ENCODE assay signal across 15 cellular contexts in genomic region chr17:67438669-67439068, GRCh38.
DNase-seq lines count a peak whose midpoint lies in the region; ATAC-seq and TF ChIP-seq lines count a peak whose summit lies in the region.
"Had no signal": no experiment of that assay in that cellular context is flagged by ENCODE, and none has a peak within 500 bp of the region (broad histone marks: within the 10 kb centered on the region; RNA-seq: fewer than 3 reads in every experiment).

No MANE protein-coding gene starts in this region.

- H2BK5ac ChIP-seq in H9 (ENCODE audit: insufficient read length, low read length), result no peak overlapping the region

- TF ChIP-seq CTCF in H9 (conservative IDR thresholded peaks at IDR 0.05) (no peak), neural progenitor cell (IDR thresholded peaks at IDR 0.05) (no peak)

- H3K23me2 ChIP-seq in H9 (ENCODE audit: insufficient read length, low read depth, low read length, poor library complexity, severe bottlenecking), result no peaks in the 10 kb centered on the region

- no peak overlapping the region for H3K27ac ChIP-seq in H9 (ENCODE audit: insufficient read length, low read depth, low read length)
- no peak overlapping the region for H3K27ac ChIP-seq in neural progenitor cell
- H3K27ac ChIP-seq: PC-9, thoracic aorta had no signal

- no peak overlapping the region for H4K91ac ChIP-seq in H9 (ENCODE audit: insufficient read length, low read depth, low read length)

- H3K9me3 ChIP-seq in H9 (ENCODE audit: control insufficient read depth, low read depth, low read length), result no peaks in the 10 kb centered on the region
- no peaks in the 10 kb centered on the region for H3K9me3 ChIP-seq in neural progenitor cell (ENCODE audit: low read depth)
- H3K9me3 ChIP-seq: thoracic aorta had no signal

- no CpG with 5 or more reads among the region's 3 CpGs for WGBS in H9 (ENCODE audit: extremely low coverage, insufficient read length, low lambda C conversion rate)

- peak overlapping the region; percentile 82 for H3K27ac Mint-ChIP-seq in activated naive CD4-positive, alpha-beta T cell treated with anti-CD3 and anti-CD28 coated beads for 36 hours
- H3K27ac Mint-ChIP-seq in H9 (peak overlapping the region; percentile 5 to 97 (median 11); a peak in 3 of 7 replicates), neural progenitor cell (peak overlapping the region; percentile 48)
- H3K27ac Mint-ChIP-seq in activated T-helper 1 cell treated with anti-CD3 and anti-CD28 coated beads, Interleukin-12 subunit alpha, Interleukin-12 subunit beta, Interleukin-2, Interleukin-4 antibody, amounts not matched to agents 30 ng/mL and 10 ng/mL and 1 ng/mL, durations not matched to agents 14 hours and 24 hours and 36 hours, result peak overlapping the region; percentile 6

- H3K36me3 Mint-ChIP-seq in activated naive CD4-positive, alpha-beta T cell treated with anti-CD3 and anti-CD28 coated beads for 36 hours (ENCODE audit: low read depth), result no peaks in the 10 kb centered on the region
- H3K36me3 Mint-ChIP-seq in H9 (ENCODE audit: insufficient read depth in 1 of 3, low read depth in 3 of 3) (no peaks in the 10 kb centered on the region; a peak in 2 of 7 replicates), neural progenitor cell (no peaks in the 10 kb centered on the region)
- H3K36me3 Mint-ChIP-seq in activated T-helper 1 cell treated with anti-CD3 and anti-CD28 coated beads, Interleukin-12 subunit alpha, Interleukin-12 subunit beta, Interleukin-2, Interleukin-4 antibody, amounts not matched to agents 30 ng/mL and 10 ng/mL and 1 ng/mL, durations not matched to agents 14 hours and 24 hours and 36 hours (ENCODE audit: low read depth), result peaks cover 3% of the 10 kb centered on the region

- no peak overlapping the region for H2BK15ac ChIP-seq in H9 (ENCODE audit: low read depth, low read length)

- peaks cover 78% of the 10 kb centered on the region for H3K4me1 Mint-ChIP-seq in activated naive CD4-positive, alpha-beta T cell treated with anti-CD3 and anti-CD28 coated beads for 36 hours (ENCODE audit: low read depth)
- H3K4me1 Mint-ChIP-seq in H9, result peaks cover 46 to 47% of the 10 kb centered on the region in 2 experiments
- peaks cover 70% of the 10 kb centered on the region for H3K4me1 Mint-ChIP-seq in activated T-helper 1 cell treated with anti-CD3 and anti-CD28 coated beads, Interleukin-12 subunit alpha, Interleukin-12 subunit beta, Interleukin-2, Interleukin-4 antibody, amounts not matched to agents 30 ng/mL and 10 ng/mL and 1 ng/mL, durations not matched to agents 14 hours and 24 hours and 36 hours (ENCODE audit: low read depth)
- H3K4me1 Mint-ChIP-seq in neural progenitor cell, result peaks cover 43% of the 10 kb centered on the region

- H2BK120ac ChIP-seq in H9 (ENCODE audit: low read depth, low read length, poor library complexity, severe bottlenecking), result no peak overlapping the region

- H3K4me3 Mint-ChIP-seq in activated naive CD4-positive, alpha-beta T cell treated with anti-CD3 and anti-CD28 coated beads for 36 hours, result no peak overlapping the region
- H3K4me3 Mint-ChIP-seq in H9, result 0 out of 5 replicates have a peak overlapping the region, but pooled peaks of 1 of the 2 experiments have one; percentile 13
- H3K4me3 Mint-ChIP-seq in activated T-helper 1 cell treated with anti-CD3 and anti-CD28 coated beads, Interleukin-12 subunit alpha, Interleukin-12 subunit beta, Interleukin-2, Interleukin-4 antibody, amounts not matched to agents 30 ng/mL and 10 ng/mL and 1 ng/mL, durations not matched to agents 14 hours and 24 hours and 36 hours, result no peak overlapping the region
- H3K4me3 Mint-ChIP-seq in neural progenitor cell, result no peak overlapping the region

- no peak overlapping the region for H3K4ac ChIP-seq in H9 (ENCODE audit: low read depth, low read length)

- no peak overlapping the region for H3K56ac ChIP-seq in H9 (ENCODE audit: insufficient read length, low read depth, low read length)

- peak; percentile 5 for DNase-seq in activated naive CD4-positive, alpha-beta T cell treated with anti-CD3 and anti-CD28 coated beads for 36 hours
- DNase-seq in activated naive CD4-positive, alpha-beta T cell treated with Interleukin-2 at 50 U/mL for 16 hours, result no peak
- DNase-seq in H9 (no peak), neural progenitor cell (ENCODE audit: low spot score) (peak; percentile 28), NCI-H1436 (lab: John Stamatoyannopoulos, UW) (no peak)
- DNase-seq in activated T-helper 1 cell treated with anti-CD3 and anti-CD28 coated beads, Interleukin-12 subunit alpha, Interleukin-12 subunit beta, Interleukin-2, Interleukin-4 antibody, amounts not matched to agents 30 ng/mL and 10 ng/mL and 1 ng/mL, durations not matched to agents 14 hours and 24 hours and 36 hours (ENCODE audit: low spot score), result no peak
- DNase-seq: anterior cingulate cortex, DMS153, foreskin fibroblast, hypothalamus, NCI-H526 treated with DMSO at 0.1 percent for 48 hours, PC-9 had no signal

- ATAC-seq in HG03521 (IDR thresholded peaks at IDR 0.05; ENCODE audit: unreplicated experiment) (no peak), HG03039 (IDR thresholded peaks at IDR 0.05; ENCODE audit: unreplicated experiment) (no peak)

- H3K18ac ChIP-seq in H9 (ENCODE audit: insufficient read length, low read depth, low read length), result no peak overlapping the region

- H3T11ph ChIP-seq in H9 (ENCODE audit: low read length), result no peak overlapping the region

- no peak overlapping the region for H4K5ac ChIP-seq in H9 (ENCODE audit: insufficient read length, low read depth, low read length)

- H3K4me2 ChIP-seq in H9 (ENCODE audit: insufficient read depth, insufficient read length, low read length) (no peak overlapping the region), neural progenitor cell (peak overlapping the region; percentile 21)
- H3K4me2 ChIP-seq: PC-9 had no signal

- H4K8ac ChIP-seq in H9 (replicated peaks; ENCODE audit: insufficient read length, low read depth, low read length), result no peak overlapping the region

- no peak overlapping the region for H2AK5ac ChIP-seq in H9 (ENCODE audit: insufficient read length, low read length)

- H3K79me2 ChIP-seq in H9 (ENCODE audit: insufficient read depth, low read length) (peaks cover 5% of the 10 kb centered on the region; the same call in 1 of the 2 replicates), neural progenitor cell (ENCODE audit: low read depth) (no peaks in the 10 kb centered on the region)

- no peak overlapping the region for H2BK12ac ChIP-seq in H9 (ENCODE audit: insufficient read length, low read depth, low read length)

- H3K9me3 Mint-ChIP-seq in activated naive CD4-positive, alpha-beta T cell treated with anti-CD3 and anti-CD28 coated beads for 36 hours, result no peaks in the 10 kb centered on the region
- no peaks in the 10 kb centered on the region for H3K9me3 Mint-ChIP-seq in H9
- no peaks in the 10 kb centered on the region for H3K9me3 Mint-ChIP-seq in activated T-helper 1 cell treated with anti-CD3 and anti-CD28 coated beads, Interleukin-12 subunit alpha, Interleukin-12 subunit beta, Interleukin-2, Interleukin-4 antibody, amounts not matched to agents 30 ng/mL and 10 ng/mL and 1 ng/mL, durations not matched to agents 14 hours and 24 hours and 36 hours
- no peaks in the 10 kb centered on the region for H3K9me3 Mint-ChIP-seq in neural progenitor cell

- no peak overlapping the region for H3K14ac ChIP-seq in H9 (ENCODE audit: insufficient read depth, low read length)

- H3K36me3 ChIP-seq in neural progenitor cell, result no peaks in the 10 kb centered on the region
- H3K36me3 ChIP-seq: thoracic aorta had no signal

- CTCF ChIA-PET in activated naive CD4-positive, alpha-beta T cell treated with anti-CD3 and anti-CD28 coated beads for 36 hours (lab: Charles Lee), result interaction anchor here (0.8 to 5.1 kb wide), 5 partner anchors 8 to 64 kb away, joined by 3 to 42 read pairs (median 7); no protein-coding TSS in a partner anchor

- no peaks in the 10 kb centered on the region for H3K27me3 ChIP-seq in H9 (ENCODE audit: insufficient read depth, low read length)
- no peaks in the 10 kb centered on the region for H3K27me3 ChIP-seq in neural progenitor cell

- H3F3A ChIP-seq in neural progenitor cell (ENCODE audit: low read depth), result peaks cover 45% of the 10 kb centered on the region

- peaks cover 2% of the 10 kb centered on the region; the same call in 1 of the 2 replicates for H3K4me1 ChIP-seq in H9 (ENCODE audit: insufficient read depth, low read length)
- H3K4me1 ChIP-seq in neural progenitor cell, result peaks cover 42% of the 10 kb centered on the region

- no peak overlapping the region for H2BK20ac ChIP-seq in H9 (ENCODE audit: low read depth, low read length, poor library complexity, severe bottlenecking)

- no peak overlapping the region for H3K4me3 ChIP-seq in neural progenitor cell
- H3K4me3 ChIP-seq: PC-9, thoracic aorta had no signal

- peaks cover 2% of the 10 kb centered on the region for H3K79me1 ChIP-seq in H9 (ENCODE audit: insufficient read depth, low read depth, low read length, poor library complexity, severe bottlenecking)

- no peaks in the 10 kb centered on the region for H3K27me3 Mint-ChIP-seq in activated naive CD4-positive, alpha-beta T cell treated with anti-CD3 and anti-CD28 coated beads for 36 hours (ENCODE audit: low read depth)
- no peaks in the 10 kb centered on the region for H3K27me3 Mint-ChIP-seq in H9 (ENCODE audit: low read depth)
- H3K27me3 Mint-ChIP-seq in activated T-helper 1 cell treated with anti-CD3 and anti-CD28 coated beads, Interleukin-12 subunit alpha, Interleukin-12 subunit beta, Interleukin-2, Interleukin-4 antibody, amounts not matched to agents 30 ng/mL and 10 ng/mL and 1 ng/mL, durations not matched to agents 14 hours and 24 hours and 36 hours (ENCODE audit: insufficient read depth), result no peaks in the 10 kb centered on the region
- H3K27me3 Mint-ChIP-seq in neural progenitor cell (ENCODE audit: insufficient read depth, low read depth), result peaks cover 3% of the 10 kb centered on the region

- no peak overlapping the region for H3K23ac ChIP-seq in H9 (ENCODE audit: insufficient read length, low read depth, low read length)

- H2AFZ ChIP-seq in H9 (ENCODE audit: low read length) (no peak overlapping the region), neural progenitor cell (replicated peaks) (no peak overlapping the region)
- H2AFZ ChIP-seq: PC-9 had no signal

- intact Hi-C loops in activated naive CD4-positive, alpha-beta T cell treated with anti-CD3 and anti-CD28 coated beads for 36 hours (cut with micrococcal nuclease), result no loop called here
- intact Hi-C loops in activated T-helper 1 cell treated with anti-CD3 and anti-CD28 coated beads, Interleukin-12 subunit alpha, Interleukin-12 subunit beta, Interleukin-2, Interleukin-4 antibody, amounts not matched to agents 30 ng/mL and 10 ng/mL and 1 ng/mL, durations not matched to agents 14 hours and 24 hours and 36 hours (cut with micrococcal nuclease), result no loop called here

- H4K20me1 ChIP-seq in H9 (ENCODE audit: control insufficient read depth, insufficient read depth, insufficient read length), result no peaks in the 10 kb centered on the region
- no peaks in the 10 kb centered on the region for H4K20me1 ChIP-seq in neural progenitor cell (ENCODE audit: low read depth)

- no peak overlapping the region for H3K9ac ChIP-seq in H9 (ENCODE audit: extremely low read depth, insufficient read length, low read length)
- no peak overlapping the region for H3K9ac ChIP-seq in neural progenitor cell

Comparison
In these comparisons a context has a peak if more than half of its experiments do, and no peak if none do; other contexts are left out.
1. DNase-seq: peak in activated naive CD4-positive, alpha-beta T cell treated with anti-CD3 and anti-CD28 coated beads for 36 hours (single experiment) and neural progenitor cell (single experiment); none in activated naive CD4-positive, alpha-beta T cell treated with Interleukin-2 at 50 U/mL for 16 hours (single experiment), H9 (single experiment), activated T-helper 1 cell treated with anti-CD3 and anti-CD28 coated beads, Interleukin-12 subunit alpha, Interleukin-12 subunit beta, Interleukin-2, Interleukin-4 antibody, amounts not matched to agents 30 ng/mL and 10 ng/mL and 1 ng/mL, durations not matched to agents 14 hours and 24 hours and 36 hours (single experiment) and NCI-H1436 (single experiment).
2. H3K27ac Mint-ChIP-seq: peak in every context shown above with its lines; median percentile 82 in activated naive CD4-positive, alpha-beta T cell treated with anti-CD3 and anti-CD28 coated beads for 36 hours; 48 in neural progenitor cell; 11 in H9; 6 in activated T-helper 1 cell treated with anti-CD3 and anti-CD28 coated beads, Interleukin-12 subunit alpha, Interleukin-12 subunit beta, Interleukin-2, Interleukin-4 antibody, amounts not matched to agents 30 ng/mL and 10 ng/mL and 1 ng/mL, durations not matched to agents 14 hours and 24 hours and 36 hours.